Comparison of ENCODE assay signal across 22 cellular contexts in genomic region chr7:156759579-156760202, GRCh38.
A peak's percentile ranks its signal among the peaks of the same experiment; 100 is the strongest.
DNase-seq lines count a peak whose midpoint lies in the region; ATAC-seq, FAIRE-seq and TF ChIP-seq lines count a peak whose summit lies in the region.
"Had no signal": no experiment of that assay in that cellular context is flagged by ENCODE, and none has a peak within 500 bp of the region (broad histone marks: within the 10 kb centered on the region; RNA-seq: fewer than 3 reads in every experiment).

No MANE protein-coding gene starts in this region.

- no peak for TF ChIP-seq EP300 in GM12878 (IDR thresholded peaks at IDR 0.05; ENCODE audit: borderline replicate concordance in 1 of 2, control insufficient read depth in 1 of 2, low read depth in 2 of 2, low read length in 2 of 2)

- ATAC-seq in GM12878: no peak
- no peak for ATAC-seq in GM18867 (IDR thresholded peaks at IDR 0.05; ENCODE audit: unreplicated experiment)
- ATAC-seq: CD8-positive, alpha-beta T cell; GM23338 had no signal

- CTCF ChIA-PET in GM12878 (lab: Yijun Ruan, JAX): interaction anchor here (0.7 kb wide), 1 partner anchor 14 kb away, joined by 4 read pairs; no protein-coding TSS in a partner anchor

- in situ Hi-C loops in GM12878 (cut with MboI): no loop called here

- RAD21 ChIA-PET in GM12878 (lab: Charles Lee; ENCODE audit: unreplicated experiment): interaction anchor here (1.0 kb wide), 1 partner anchor 21 kb away, joined by 3 read pairs; no protein-coding TSS in a partner anchor

- no peak overlapping the region for H3K4me2 ChIP-seq in GM12878 (ENCODE audit: control insufficient read depth, insufficient read depth)
- H3K4me2 ChIP-seq in hepatocyte: no peak overlapping the region
- H3K4me2 ChIP-seq: BLaER1, GM23338 had no signal

- no peak overlapping the region for H3K9ac ChIP-seq in GM12878 (ENCODE audit: control insufficient read depth, insufficient read depth, low read length)
- H3K9ac ChIP-seq: BLaER1 had no signal

- H4K20me1 ChIP-seq in GM12878 (ENCODE audit: control insufficient read depth, insufficient read depth): no peaks in the 10 kb centered on the region
- H4K20me1 ChIP-seq in hepatocyte (ENCODE audit: insufficient read depth, poor library complexity, severe bottlenecking): no peaks in the 10 kb centered on the region
- H4K20me1 ChIP-seq: BLaER1 had no signal

- peak; percentile 11 for DNase-seq in DMS53 (lab: John Stamatoyannopoulos, UW)
- no peak for DNase-seq in DMS53 treated with DMSO at 0.1 percent for 48 hours (lab: John Stamatoyannopoulos, UW; ENCODE audit: unreplicated experiment)
- no peak for DNase-seq in GM12878 (ENCODE audit: low read depth, low spot score)
- DNase-seq in hepatocyte (ENCODE audit: low spot score): peak; percentile 40
- DNase-seq in NK-92 treated with Interleukin-12 subunit alpha and Interleukin-12 subunit beta, amount 100 ng/mL, for 24 hours (lab: John Stamatoyannopoulos, UW): no peak
- DNase-seq in erythroblast (lab: John Stamatoyannopoulos, UW): no peak
- DNase-seq: Caco-2; CD4-positive, CD25-positive, alpha-beta regulatory T cell; CD8-positive, alpha-beta T cell; DMS153; DMS79 treated with DMSO at 0.1 percent for 48 hours; GF-D8 had no signal

- H3K4me1 ChIP-seq in GM12878 (ENCODE audit: control insufficient read depth, insufficient read depth, low read length) (no peaks in the 10 kb centered on the region), hepatocyte (ENCODE audit: insufficient read depth) (peaks cover 19% of the 10 kb centered on the region)
- H3K4me1 ChIP-seq: BLaER1, Caco-2, HAP-1 had no signal

- no peak for TF ChIP-seq RAD21 in GM12878 (IDR thresholded peaks at IDR 0.05; ENCODE audit: insufficient read depth, low read depth, low read length)

- no peaks in the 10 kb centered on the region for H3K9me2 ChIP-seq in hepatocyte (replicated peaks; ENCODE audit: insufficient read depth)

- H3K36me3 ChIP-seq in GM12878 (ENCODE audit: control insufficient read depth in 2 of 2, insufficient read depth in 2 of 2, low read length in 1 of 2): no peaks in the 10 kb centered on the region; a peak in 2 of 4 replicates
- no peaks in the 10 kb centered on the region for H3K36me3 ChIP-seq in hepatocyte (replicated peaks; ENCODE audit: insufficient read depth, low read depth)

- SMC1A ChIA-PET in GM12878 (lab: Charles Lee; ENCODE audit: uncharacterized antibody, unreplicated experiment): interaction anchor here (0.9 to 1.5 kb wide), 3 partner anchors 13 to 20 kb away, joined by 4 to 6 read pairs (median 6); no protein-coding TSS in a partner anchor

- H3K27me3 ChIP-seq in GM12878 (replicated peaks in 1 of 2; ENCODE audit: control insufficient read depth in 2 of 2, insufficient read depth in 2 of 2, low read length in 1 of 2): no peaks in the 10 kb centered on the region
- H3K27me3 ChIP-seq in hepatocyte: no peaks in the 10 kb centered on the region
- H3K27me3 ChIP-seq: BLaER1 had no signal

- TF ChIP-seq CTCF in GM12878 (IDR thresholded peaks at IDR 0.05 in 2 of 3, conservative IDR thresholded peaks at IDR 0.05 in 1 of 3; ENCODE audit: control insufficient read depth in 2 of 3, extremely low read depth in 1 of 3, insufficient read depth in 1 of 3, low read depth in 3 of 3, low read length in 3 of 3): no peak
- TF ChIP-seq CTCF in hepatocyte (IDR thresholded peaks at IDR 0.05; ENCODE audit: poor library complexity): no peak

- no peaks in the 10 kb centered on the region for H3K79me2 ChIP-seq in GM12878 (ENCODE audit: control insufficient read depth, insufficient read depth, low read length)
- no peaks in the 10 kb centered on the region for H3K79me2 ChIP-seq in hepatocyte

- no peak overlapping the region for H2AFZ ChIP-seq in GM12878 (ENCODE audit: control insufficient read depth, low read depth, low read length)
- no peak overlapping the region for H2AFZ ChIP-seq in hepatocyte
- H2AFZ ChIP-seq: GM23338 had no signal

- TF ChIP-seq POLR2A in GM12878 (IDR thresholded peaks at IDR 0.05; ENCODE audit: low read depth, low read length) (no peak), erythroblast (IDR thresholded peaks at IDR 0.05; ENCODE audit: low read length) (no peak)

- H3K4me3 ChIP-seq in GM12878: no peak overlapping the region
- no peak overlapping the region for H3K4me3 ChIP-seq in hepatocyte
- H3K4me3 ChIP-seq: BLaER1, GM23338, HAP-1 had no signal

- WGBS in GM12878 (ENCODE audit: insufficient coverage, insufficient replicate concordance, low lambda C conversion rate, missing lambda C conversion rate): 95% methylated on average over 7 of the region's 7 CpGs
- WGBS in hepatocyte (ENCODE audit: low lambda C conversion rate, missing lambda C conversion rate): 82% methylated on average over 7 of the region's 7 CpGs

- no peak overlapping the region for H3K27ac ChIP-seq in GM12878 (ENCODE audit: control insufficient read depth, insufficient read depth)
- peak overlapping the region; percentile 85 for H3K27ac ChIP-seq in hepatocyte
- H3K27ac ChIP-seq: 22Rv1, BLaER1, C4-2B had no signal

- intact Hi-C loops in GM12878 (cut with micrococcal nuclease; ENCODE audit: unreplicated experiment): no loop called here

- POLR2A ChIA-PET in GM12878 (lab: Charles Lee): no interaction called here

- H3K9me3 ChIP-seq in GM12878 (replicated peaks; ENCODE audit: control insufficient read depth, insufficient read depth, low read length) (peaks cover 4% of the 10 kb centered on the region; the same call in 2 of the 3 replicates), hepatocyte (ENCODE audit: low read depth) (no peaks in the 10 kb centered on the region)
- H3K9me3 ChIP-seq: HAP-1 had no signal

- FAIRE-seq in GM12878 (lab: Jason Lieb, UNC): peak; percentile 44
- FAIRE-seq: A204.1, GM12892, GM19239, H54 had no signal

- no TSS peak for BruUV-seq in GM12878 (replicated peaks; lab: Mats Ljungman, UMichigan)

TF ChIP-seq in GM12878, 131 proteins besides CTCF, POLR2A, EP300 and RAD21:
- no peak for TF ChIP-seq MXI1 (IDR thresholded peaks at IDR 0.05; ENCODE audit: low read depth, low read length)
- no peak for TF ChIP-seq IKZF2 (IDR thresholded peaks at IDR 0.05)
- no peak for TF ChIP-seq EZH2 (IDR thresholded peaks at IDR 0.05; ENCODE audit: borderline replicate concordance, control insufficient read depth, low read depth, low read length)
- no peak for TF ChIP-seq MTA2 (IDR thresholded peaks at IDR 0.05; ENCODE audit: low read depth)
- TF ChIP-seq CEBPZ (IDR thresholded peaks at IDR 0.05; ENCODE audit: low read depth, low read length): no peak
- no peak for TF ChIP-seq SMAD1 (IDR thresholded peaks at IDR 0.05; ENCODE audit: low read depth, partially characterized antibody)
- no peak for TF ChIP-seq ZSCAN29 (IDR thresholded peaks at IDR 0.05)

Comparison
In these comparisons a context has a peak if more than half of its experiments do, and no peak if none do; other contexts are left out.
1. DNase-seq: peak in DMS53 (single experiment) and hepatocyte (single experiment); none in DMS53 treated with DMSO at 0.1 percent for 48 hours (single experiment), GM12878 (single experiment), NK-92 treated with Interleukin-12 subunit alpha and Interleukin-12 subunit beta, amount 100 ng/mL, for 24 hours (single experiment) and erythroblast (0 of 2).